1 cellular context compared by ENCODE assay signal in the genomic region with DNA sequence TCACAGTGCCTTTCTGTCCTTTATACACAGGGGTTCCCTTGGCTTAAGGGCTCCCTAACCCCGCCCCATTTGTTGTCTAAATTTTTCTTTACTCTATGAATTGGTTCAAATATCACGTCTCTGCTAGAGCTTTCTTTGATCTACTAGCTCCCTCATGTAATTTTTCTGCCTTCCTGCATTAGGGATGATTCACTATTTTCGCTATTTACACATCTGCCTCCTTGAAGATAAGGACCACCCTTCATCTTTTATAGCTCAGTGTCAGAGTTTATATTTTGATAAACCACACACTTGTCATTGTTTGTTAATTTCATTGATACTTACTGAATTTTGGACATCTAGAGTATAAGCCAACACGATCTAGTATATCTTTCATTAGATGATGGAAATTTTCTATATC.
A peak's percentile ranks its signal among the peaks of the same experiment; 100 is the strongest.
TF ChIP-seq lines count a peak whose summit lies in the region.

No MANE protein-coding gene starts in this region.

TF ChIP-seq in K562, 482 proteins besides CTCF, POLR2A, EP300 and RAD21 (continued from another document and continues in another):
- TF ChIP-seq, protein P1, sequence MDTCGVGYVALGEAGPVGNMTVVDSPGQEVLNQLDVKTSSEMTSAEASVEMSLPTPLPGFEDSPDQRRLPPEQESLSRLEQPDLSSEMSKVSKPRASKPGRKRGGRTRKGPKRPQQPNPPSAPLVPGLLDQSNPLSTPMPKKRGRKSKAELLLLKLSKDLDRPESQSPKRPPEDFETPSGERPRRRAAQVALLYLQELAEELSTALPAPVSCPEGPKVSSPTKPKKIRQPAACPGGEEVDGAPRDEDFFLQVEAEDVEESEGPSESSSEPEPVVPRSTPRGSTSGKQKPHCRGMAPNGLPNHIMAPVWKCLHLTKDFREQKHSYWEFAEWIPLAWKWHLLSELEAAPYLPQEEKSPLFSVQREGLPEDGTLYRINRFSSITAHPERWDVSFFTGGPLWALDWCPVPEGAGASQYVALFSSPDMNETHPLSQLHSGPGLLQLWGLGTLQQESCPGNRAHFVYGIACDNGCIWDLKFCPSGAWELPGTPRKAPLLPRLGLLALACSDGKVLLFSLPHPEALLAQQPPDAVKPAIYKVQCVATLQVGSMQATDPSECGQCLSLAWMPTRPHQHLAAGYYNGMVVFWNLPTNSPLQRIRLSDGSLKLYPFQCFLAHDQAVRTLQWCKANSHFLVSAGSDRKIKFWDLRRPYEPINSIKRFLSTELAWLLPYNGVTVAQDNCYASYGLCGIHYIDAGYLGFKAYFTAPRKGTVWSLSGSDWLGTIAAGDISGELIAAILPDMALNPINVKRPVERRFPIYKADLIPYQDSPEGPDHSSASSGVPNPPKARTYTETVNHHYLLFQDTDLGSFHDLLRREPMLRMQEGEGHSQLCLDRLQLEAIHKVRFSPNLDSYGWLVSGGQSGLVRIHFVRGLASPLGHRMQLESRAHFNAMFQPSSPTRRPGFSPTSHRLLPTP (IDR thresholded peaks at IDR 0.05; ENCODE audit: borderline replicate concordance, extremely low read depth, insufficient read length): no peak
- no peak for TF ChIP-seq TRIM24 (IDR thresholded peaks at IDR 0.05)
- no peak for TF ChIP-seq ILK (tag; IDR thresholded peaks at IDR 0.05; ENCODE audit: borderline replicate concordance, low read depth)
- TF ChIP-seq ARNT (IDR thresholded peaks at IDR 0.05): no peak
- no peak for TF ChIP-seq HDAC8 (tag; IDR thresholded peaks at IDR 0.05)
- no peak for TF ChIP-seq TARDBP (IDR thresholded peaks at IDR 0.05)
- TF ChIP-seq THRB (CRISPR knock-in tag; conservative IDR thresholded peaks at IDR 0.05): no peak
- TF ChIP-seq CAMTA2 (CRISPR knock-in tag; conservative IDR thresholded peaks at IDR 0.05): no peak
- no peak for TF ChIP-seq SAFB2 (IDR thresholded peaks at IDR 0.05; ENCODE audit: borderline replicate concordance, low read depth, low read length, severe bottlenecking)
- TF ChIP-seq ZNF174 (CRISPR knock-in tag; IDR thresholded peaks at IDR 0.05): no peak
- TF ChIP-seq CBX1 (IDR thresholded peaks at IDR 0.05; ENCODE audit: low read depth): no peak
- TF ChIP-seq FOS (IDR thresholded peaks at IDR 0.05; ENCODE audit: extremely low read depth, insufficient read length): no peak
- no peak for TF ChIP-seq FOXO4 (CRISPR knock-in tag; IDR thresholded peaks at IDR 0.05)
- TF ChIP-seq JUND (IDR thresholded peaks at IDR 0.05; ENCODE audit: borderline replicate concordance, low read depth, low read length): 0 out of 2 replicates have a peak, but pooled peaks have one; percentile 57
- TF ChIP-seq JUND (tag; IDR thresholded peaks at IDR 0.05; ENCODE audit: borderline replicate concordance, low read depth, low read length): peak; percentile 27; the same call in 1 of the 3 replicates
- TF ChIP-seq HNRNPL (IDR thresholded peaks at IDR 0.05; ENCODE audit: low read depth, low read length): no peak
- TF ChIP-seq HMGXB4 (CRISPR knock-in tag; IDR thresholded peaks at IDR 0.05): no peak
- TF ChIP-seq, protein P2, sequence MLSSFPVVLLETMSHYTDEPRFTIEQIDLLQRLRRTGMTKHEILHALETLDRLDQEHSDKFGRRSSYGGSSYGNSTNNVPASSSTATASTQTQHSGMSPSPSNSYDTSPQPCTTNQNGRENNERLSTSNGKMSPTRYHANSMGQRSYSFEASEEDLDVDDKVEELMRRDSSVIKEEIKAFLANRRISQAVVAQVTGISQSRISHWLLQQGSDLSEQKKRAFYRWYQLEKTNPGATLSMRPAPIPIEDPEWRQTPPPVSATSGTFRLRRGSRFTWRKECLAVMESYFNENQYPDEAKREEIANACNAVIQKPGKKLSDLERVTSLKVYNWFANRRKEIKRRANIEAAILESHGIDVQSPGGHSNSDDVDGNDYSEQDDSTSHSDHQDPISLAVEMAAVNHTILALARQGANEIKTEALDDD (IDR thresholded peaks at IDR 0.05): no peak
- peak; percentile 75 for TF ChIP-seq ARID1B (IDR thresholded peaks at IDR 0.05)
- TF ChIP-seq ZNF431 (CRISPR knock-in tag; IDR thresholded peaks at IDR 0.05): no peak
- peak; percentile 69 for TF ChIP-seq CBFA2T3 (IDR thresholded peaks at IDR 0.05)
- TF ChIP-seq DPF2 (IDR thresholded peaks at IDR 0.05): peak; percentile 52; the same call in 1 of the 2 replicates
- TF ChIP-seq STAT5A (IDR thresholded peaks at IDR 0.05; ENCODE audit: borderline replicate concordance, low read length): no peak
- no peak for TF ChIP-seq BRD9 (IDR thresholded peaks at IDR 0.05; ENCODE audit: low read depth, partially characterized antibody)
- TF ChIP-seq CBFB (CRISPR knock-in tag; IDR thresholded peaks at IDR 0.05): no peak
- no peak for TF ChIP-seq NR2C1 (IDR thresholded peaks at IDR 0.05)
- no peak for TF ChIP-seq NR2C1 (tag; IDR thresholded peaks at IDR 0.05)
- no peak for TF ChIP-seq CBX2 (IDR thresholded peaks at IDR 0.05; ENCODE audit: insufficient read depth, low read length, poor library complexity, severe bottlenecking)
- peak; percentile 57 for TF ChIP-seq TAL1 (IDR thresholded peaks at IDR 0.05)
- TF ChIP-seq MAFG (tag; conservative IDR thresholded peaks at IDR 0.05): no peak
- TF ChIP-seq MAFF (IDR thresholded peaks at IDR 0.05; ENCODE audit: low read length): no peak
- TF ChIP-seq CBX5 (IDR thresholded peaks at IDR 0.05; ENCODE audit: borderline replicate concordance, low read depth): no peak
- no peak for TF ChIP-seq NFYB (IDR thresholded peaks at IDR 0.05; ENCODE audit: extremely low read depth, insufficient read length)
- TF ChIP-seq, protein P3, sequence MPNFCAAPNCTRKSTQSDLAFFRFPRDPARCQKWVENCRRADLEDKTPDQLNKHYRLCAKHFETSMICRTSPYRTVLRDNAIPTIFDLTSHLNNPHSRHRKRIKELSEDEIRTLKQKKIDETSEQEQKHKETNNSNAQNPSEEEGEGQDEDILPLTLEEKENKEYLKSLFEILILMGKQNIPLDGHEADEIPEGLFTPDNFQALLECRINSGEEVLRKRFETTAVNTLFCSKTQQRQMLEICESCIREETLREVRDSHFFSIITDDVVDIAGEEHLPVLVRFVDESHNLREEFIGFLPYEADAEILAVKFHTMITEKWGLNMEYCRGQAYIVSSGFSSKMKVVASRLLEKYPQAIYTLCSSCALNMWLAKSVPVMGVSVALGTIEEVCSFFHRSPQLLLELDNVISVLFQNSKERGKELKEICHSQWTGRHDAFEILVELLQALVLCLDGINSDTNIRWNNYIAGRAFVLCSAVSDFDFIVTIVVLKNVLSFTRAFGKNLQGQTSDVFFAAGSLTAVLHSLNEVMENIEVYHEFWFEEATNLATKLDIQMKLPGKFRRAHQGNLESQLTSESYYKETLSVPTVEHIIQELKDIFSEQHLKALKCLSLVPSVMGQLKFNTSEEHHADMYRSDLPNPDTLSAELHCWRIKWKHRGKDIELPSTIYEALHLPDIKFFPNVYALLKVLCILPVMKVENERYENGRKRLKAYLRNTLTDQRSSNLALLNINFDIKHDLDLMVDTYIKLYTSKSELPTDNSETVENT (CRISPR knock-in tag; IDR thresholded peaks at IDR 0.05): no peak
- TF ChIP-seq, protein P4, sequence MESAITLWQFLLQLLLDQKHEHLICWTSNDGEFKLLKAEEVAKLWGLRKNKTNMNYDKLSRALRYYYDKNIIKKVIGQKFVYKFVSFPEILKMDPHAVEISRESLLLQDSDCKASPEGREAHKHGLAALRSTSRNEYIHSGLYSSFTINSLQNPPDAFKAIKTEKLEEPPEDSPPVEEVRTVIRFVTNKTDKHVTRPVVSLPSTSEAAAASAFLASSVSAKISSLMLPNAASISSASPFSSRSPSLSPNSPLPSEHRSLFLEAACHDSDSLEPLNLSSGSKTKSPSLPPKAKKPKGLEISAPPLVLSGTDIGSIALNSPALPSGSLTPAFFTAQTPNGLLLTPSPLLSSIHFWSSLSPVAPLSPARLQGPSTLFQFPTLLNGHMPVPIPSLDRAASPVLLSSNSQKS (CRISPR knock-in tag; IDR thresholded peaks at IDR 0.05): no peak
- no peak for TF ChIP-seq NCOA1 (IDR thresholded peaks at IDR 0.05; ENCODE audit: low read depth)
- no peak for TF ChIP-seq ZNF408 (CRISPR knock-in tag; IDR thresholded peaks at IDR 0.05; ENCODE audit: low read depth)
- TF ChIP-seq MAZ (CRISPR knock-in tag; conservative IDR thresholded peaks at IDR 0.05 in 1 of 2, IDR thresholded peaks at IDR 0.05 in 1 of 2): no peak
- TF ChIP-seq, protein P5, sequence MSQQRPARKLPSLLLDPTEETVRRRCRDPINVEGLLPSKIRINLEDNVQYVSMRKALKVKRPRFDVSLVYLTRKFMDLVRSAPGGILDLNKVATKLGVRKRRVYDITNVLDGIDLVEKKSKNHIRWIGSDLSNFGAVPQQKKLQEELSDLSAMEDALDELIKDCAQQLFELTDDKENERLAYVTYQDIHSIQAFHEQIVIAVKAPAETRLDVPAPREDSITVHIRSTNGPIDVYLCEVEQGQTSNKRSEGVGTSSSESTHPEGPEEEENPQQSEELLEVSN (IDR thresholded peaks at IDR 0.05; ENCODE audit: borderline replicate concordance in 1 of 2, extremely low read depth in 1 of 2, insufficient read depth in 1 of 2, insufficient read length in 1 of 2, low read depth in 1 of 2, low read length in 1 of 2, poor library complexity in 1 of 2, severe bottlenecking in 1 of 2): no peak
- no peak for TF ChIP-seq ZNF239 (CRISPR knock-in tag; IDR thresholded peaks at IDR 0.05)
- TF ChIP-seq ZNF224 (CRISPR knock-in tag; IDR thresholded peaks at IDR 0.05): no peak
- TF ChIP-seq CBFA2T2 (conservative IDR thresholded peaks at IDR 0.05): peak; percentile 38; the same call in 1 of the 2 replicates
- no peak for TF ChIP-seq RB1 (IDR thresholded peaks at IDR 0.05; ENCODE audit: low read depth)
- TF ChIP-seq, protein P6, sequence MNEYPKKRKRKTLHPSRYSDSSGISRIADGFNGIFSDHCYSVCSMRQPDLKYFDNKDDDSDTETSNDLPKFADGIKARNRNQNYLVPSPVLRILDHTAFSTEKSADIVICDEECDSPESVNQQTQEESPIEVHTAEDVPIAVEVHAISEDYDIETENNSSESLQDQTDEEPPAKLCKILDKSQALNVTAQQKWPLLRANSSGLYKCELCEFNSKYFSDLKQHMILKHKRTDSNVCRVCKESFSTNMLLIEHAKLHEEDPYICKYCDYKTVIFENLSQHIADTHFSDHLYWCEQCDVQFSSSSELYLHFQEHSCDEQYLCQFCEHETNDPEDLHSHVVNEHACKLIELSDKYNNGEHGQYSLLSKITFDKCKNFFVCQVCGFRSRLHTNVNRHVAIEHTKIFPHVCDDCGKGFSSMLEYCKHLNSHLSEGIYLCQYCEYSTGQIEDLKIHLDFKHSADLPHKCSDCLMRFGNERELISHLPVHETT (CRISPR knock-in tag; conservative IDR thresholded peaks at IDR 0.05 in 1 of 2, IDR thresholded peaks at IDR 0.05 in 1 of 2): no peak
- no peak for TF ChIP-seq ZBTB5 (IDR thresholded peaks at IDR 0.05)
- no peak for TF ChIP-seq MAX (CRISPR knock-in tag; IDR thresholded peaks at IDR 0.05)
- TF ChIP-seq HES1 (IDR thresholded peaks at IDR 0.05; ENCODE audit: low read depth): no peak
